Comparison of ENCODE assay signal across 4 cellular contexts in genomic region chr20:37472435-37472834, GRCh38. TPM values are rescaled to one million over a fixed set of nuclear protein-coding genes. Genes with fewer than 3 reads are reported as not detected.
"Had no signal": no experiment of that assay in that cellular context is flagged by ENCODE, and none has a peak within 500 bp of the region (broad histone marks: within the 10 kb centered on the region; RNA-seq: fewer than 3 reads in every experiment).

No MANE protein-coding gene starts in this region.

RNA-seq across cellular contexts. Expression of gene NNAT, which starts 48.6 kb away (rescaled TPM):
- total RNA-seq: hepatocyte, liver, lung microvascular endothelial cell, mononuclear cell had no signal
